In genomic region chrX:97234471-97235097, GRCh38 we compare ENCODE assay signal across 14 cellular contexts.
DNase-seq lines count a peak whose midpoint lies in the region; ATAC-seq, FAIRE-seq and TF ChIP-seq lines count a peak whose summit lies in the region.
"Had no signal": no experiment of that assay in that cellular context is flagged by ENCODE, and none has a peak within 500 bp of the region (broad histone marks: within the 10 kb centered on the region; RNA-seq: fewer than 3 reads in every experiment).

No MANE protein-coding gene starts in this region.

- no peaks in the 10 kb centered on the region for H3K36me3 Mint-ChIP-seq in endothelial cell (ENCODE audit: low read depth, unreplicated experiment)

- H3K4me1 Mint-ChIP-seq in endothelial cell (ENCODE audit: unreplicated experiment), result no peaks in the 10 kb centered on the region

- CTCF ChIA-PET in A549 (lab: Yijun Ruan, JAX), result no interaction called here

- TF ChIP-seq RAD21 in A549 (conservative IDR thresholded peaks at IDR 0.05 in 1 of 2, IDR thresholded peaks at IDR 0.05 in 1 of 2), result no peak

- no peak overlapping the region for H3K27ac ChIP-seq in A549

- H3K4me3 ChIP-seq in A549, result no peak overlapping the region
- H3K4me3 ChIP-seq in foreskin fibroblast (ENCODE audit: low read depth in 1 of 2, low read length in 2 of 2), result no peak overlapping the region

- TF ChIP-seq EP300 in A549 (IDR thresholded peaks at IDR 0.05), result no peak

- no peak for TF ChIP-seq POLR2A in A549 (IDR thresholded peaks at IDR 0.05; ENCODE audit: low read length)

- ATAC-seq in A549, result no peak
- peak; percentile 100 for ATAC-seq in HG02610 (IDR thresholded peaks at IDR 0.05; ENCODE audit: unreplicated experiment)
- ATAC-seq in HG03354 (IDR thresholded peaks at IDR 0.05; ENCODE audit: poor library complexity, severe bottlenecking, unreplicated experiment), result peak; percentile 100
- ATAC-seq: HCT116, right cardiac atrium had no signal

- no peak overlapping the region for H3K27ac Mint-ChIP-seq in endothelial cell (ENCODE audit: unreplicated experiment)

- DNase-seq in A549 (ENCODE audit: low read depth in 1 of 2, low spot score in 1 of 2) (no peak), GM19239 (ENCODE audit: insufficient read length, low spot score) (peak; percentile 2), endothelial cell (ENCODE audit: low spot score) (no peak), DMS53 treated with DMSO at 0.1 percent for 48 hours (lab: John Stamatoyannopoulos, UW; ENCODE audit: unreplicated experiment) (no peak), foreskin fibroblast (no peak), posterior vena cava (ENCODE audit: low spot score) (no peak)
- DNase-seq: amygdala; DND-41; effector memory CD4-positive, alpha-beta T cell; right cardiac atrium had no signal

- POLR2A ChIA-PET in A549 (lab: Yijun Ruan, JAX), result no interaction called here

- no peak overlapping the region for H3K4me2 ChIP-seq in A549

- WGBS in A549 (ENCODE audit: missing lambda C conversion rate), result 92% methylated on average over 3 of the region's 3 CpGs

- FAIRE-seq in A549 (lab: Jason Lieb, UNC) (peak; percentile 77), GM19239 (lab: Jason Lieb, UNC) (peak; percentile 99)
- FAIRE-seq: A204.1 had no signal

- H3K4me3 Mint-ChIP-seq in endothelial cell (ENCODE audit: unreplicated experiment), result no peak overlapping the region

- peaks cover 2% of the 10 kb centered on the region for H3K27me3 Mint-ChIP-seq in endothelial cell (ENCODE audit: unreplicated experiment)

- no peaks in the 10 kb centered on the region for H3K9me3 Mint-ChIP-seq in endothelial cell (ENCODE audit: unreplicated experiment)

- H3K4me1 ChIP-seq in A549, result peaks cover 18% of the 10 kb centered on the region

- intact Hi-C loops in posterior vena cava (cut with DNase I), result no loop called here

- no peaks in the 10 kb centered on the region for H3K9me3 ChIP-seq in A549

- TF ChIP-seq CTCF in A549 (IDR thresholded peaks at IDR 0.05) (no peak), endothelial cell (IDR thresholded peaks at IDR 0.05; ENCODE audit: unreplicated experiment) (no peak), foreskin fibroblast (IDR thresholded peaks at IDR 0.05; ENCODE audit: low read depth, low read length) (no peak)

TF ChIP-seq in A549, 52 proteins besides CTCF, POLR2A, EP300 and RAD21:
- no peak for TF ChIP-seq HOXB13 (CRISPR knock-in tag; IDR thresholded peaks at IDR 0.05; ENCODE audit: low read depth)
- no peak for TF ChIP-seq CHD2 (IDR thresholded peaks at IDR 0.05; ENCODE audit: low read length, partially characterized antibody)
- no peak for TF ChIP-seq JUNB (IDR thresholded peaks at IDR 0.05)
- no peak for TF ChIP-seq MAFK (IDR thresholded peaks at IDR 0.05; ENCODE audit: partially characterized antibody)
- TF ChIP-seq FOSL2 (IDR thresholded peaks at IDR 0.05), result no peak
- no peak for TF ChIP-seq FOSL2 (CRISPR knock-in tag; IDR thresholded peaks at IDR 0.05)
- no peak for TF ChIP-seq POLR2AphosphoS2 (conservative IDR thresholded peaks at IDR 0.05; ENCODE audit: low read length)
- TF ChIP-seq FOSB (CRISPR knock-in tag; IDR thresholded peaks at IDR 0.05), result no peak
- no peak for TF ChIP-seq TFCP2L1 (CRISPR knock-in tag; IDR thresholded peaks at IDR 0.05)
- no peak for TF ChIP-seq USF2 (IDR thresholded peaks at IDR 0.05)
- TF ChIP-seq CBX8 (IDR thresholded peaks at IDR 0.05), result no peak
- no peak for TF ChIP-seq CEBPB (IDR thresholded peaks at IDR 0.05)
- no peak for TF ChIP-seq BCL3 (IDR thresholded peaks at IDR 0.05)
- TF ChIP-seq NPAS2 (CRISPR knock-in tag; IDR thresholded peaks at IDR 0.05; ENCODE audit: borderline replicate concordance), result no peak
- no peak for TF ChIP-seq ZSCAN20 (CRISPR knock-in tag; IDR thresholded peaks at IDR 0.05)
- no peak for TF ChIP-seq REST (IDR thresholded peaks at IDR 0.05)
- TF ChIP-seq ZNF302 (CRISPR knock-in tag; IDR thresholded peaks at IDR 0.05), result no peak
- TF ChIP-seq RARB (CRISPR knock-in tag; IDR thresholded peaks at IDR 0.05), result no peak
- TF ChIP-seq HES2 (IDR thresholded peaks at IDR 0.05), result no peak
- no peak for TF ChIP-seq ELK1 (IDR thresholded peaks at IDR 0.05; ENCODE audit: low read depth, low read length)
- no peak for TF ChIP-seq BHLHE40 (IDR thresholded peaks at IDR 0.05; ENCODE audit: low read depth, low read length)

Comparison
In these comparisons a context has a peak if more than half of its experiments do, and no peak if none do; other contexts are left out.
1. ATAC-seq: peak in HG02610 (single experiment) and HG03354 (single experiment); none in A549 (0 of 2).